ENCODE assay signal across 8 cellular contexts in the genomic region with DNA sequence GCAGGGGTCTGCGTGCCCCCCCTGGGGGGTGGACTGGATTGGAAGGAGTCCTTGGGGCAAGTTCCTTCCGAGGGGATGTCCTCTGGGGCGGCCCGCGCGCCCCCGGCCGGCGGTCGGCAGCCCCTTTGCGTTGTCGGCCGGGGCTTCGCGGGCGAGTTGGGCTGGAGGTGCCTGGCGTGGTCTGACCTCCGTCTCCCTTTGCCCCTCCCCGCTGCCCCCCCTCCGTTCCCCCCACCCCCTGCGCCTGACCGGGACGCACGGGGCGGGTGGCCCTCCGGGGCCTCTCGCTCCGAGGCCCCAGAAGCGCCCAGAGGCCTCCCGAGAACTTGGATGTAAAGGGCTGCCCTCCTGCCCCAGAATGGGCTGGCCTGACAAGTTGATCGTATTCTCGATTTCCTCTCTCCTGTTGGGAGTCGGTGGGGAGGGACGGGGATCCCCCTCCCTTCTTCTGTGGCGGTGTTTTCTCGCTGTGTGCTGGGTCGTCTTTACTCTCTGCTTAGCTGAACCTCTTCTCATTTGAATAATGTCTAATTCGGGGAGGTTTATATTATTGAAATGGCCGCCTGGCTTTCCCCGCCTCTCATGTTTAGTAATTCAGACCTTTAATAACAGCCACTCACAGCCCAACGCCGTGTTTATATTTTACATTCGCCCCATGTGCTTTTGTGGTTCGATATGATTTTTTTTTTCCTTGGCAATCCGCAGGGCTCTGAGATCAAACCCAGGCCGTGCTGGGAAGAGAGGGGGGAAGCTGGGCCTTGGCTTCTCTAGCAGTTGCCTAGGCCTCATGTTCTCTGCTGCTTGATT. TPM values are rescaled to one million over a fixed set of nuclear protein-coding genes. Genes with fewer than 3 reads are reported as not detected.
A peak's percentile ranks its signal among the peaks of the same experiment; 100 is the strongest.
DNase-seq lines count a peak whose midpoint lies in the region; ATAC-seq, FAIRE-seq and TF ChIP-seq lines count a peak whose summit lies in the region.

No MANE protein-coding gene starts in this region.

- ATAC-seq in HG02678 (IDR thresholded peaks at IDR 0.05; ENCODE audit: unreplicated experiment) = peak; percentile 55

- H3K27ac Mint-ChIP-seq in astrocyte (ENCODE audit: unreplicated experiment) = peak overlapping the region; percentile 99

- peak; percentile 24 for DNase-seq in GM12892 (ENCODE audit: insufficient read length)
- DNase-seq in NCI-H1436 (lab: John Stamatoyannopoulos, UW) = peak; percentile 45
- peak; percentile 69 for DNase-seq in T-helper 22 cell (ENCODE audit: low read depth)
- peak; percentile 52 for DNase-seq in astrocyte (ENCODE audit: low read depth)
- peak; percentile 57 to 62 for DNase-seq in hippocampal formation (lab: John Stamatoyannopoulos, UW)
- no peak for DNase-seq in retinal pigment epithelial cell (ENCODE audit: low read depth)
- no peak for DNase-seq in cerebellar nuclear complex (lab: John Stamatoyannopoulos, UW)

- FAIRE-seq in GM12892 (lab: Jason Lieb, UNC) (peak; percentile 97), astrocyte (lab: Jason Lieb, UNC) (no peak)

- TF ChIP-seq CTCF in astrocyte (IDR thresholded peaks at IDR 0.05; ENCODE audit: insufficient read depth, low read depth, low read length) = no peak
- TF ChIP-seq CTCF in retinal pigment epithelial cell (conservative IDR thresholded peaks at IDR 0.05; ENCODE audit: low read depth, low read length) = no peak

- peaks cover 27% of the 10 kb centered on the region for H4K20me1 ChIP-seq in astrocyte (ENCODE audit: insufficient read depth, low read length)

- no peaks in the 10 kb centered on the region for H3K36me3 Mint-ChIP-seq in astrocyte (ENCODE audit: low read depth, unreplicated experiment)

- no peaks in the 10 kb centered on the region for H3K9me3 ChIP-seq in astrocyte (ENCODE audit: insufficient read depth, low read depth, low read length)

- H3K4me3 Mint-ChIP-seq in astrocyte (ENCODE audit: unreplicated experiment) = peak overlapping the region; percentile 96

- peak; percentile 67; the same call in 1 of the 2 replicates for TF ChIP-seq POLR2A in GM12892 (IDR thresholded peaks at IDR 0.05; ENCODE audit: low read depth, low read length)

- H3K4me3 ChIP-seq in astrocyte (ENCODE audit: insufficient read depth, low read depth, low read length) = peak overlapping the region; percentile 64
- peak overlapping the region; percentile 74 for H3K4me3 ChIP-seq in retinal pigment epithelial cell (ENCODE audit: low read length)

- no peaks in the 10 kb centered on the region for H3K27me3 Mint-ChIP-seq in astrocyte (ENCODE audit: low read depth, unreplicated experiment)

- H3K36me3 ChIP-seq in astrocyte (ENCODE audit: insufficient read depth, low read length) = no peaks in the 10 kb centered on the region

- H3K27me3 ChIP-seq in astrocyte (ENCODE audit: insufficient read depth, low read length) = no peaks in the 10 kb centered on the region

- peak overlapping the region; percentile 75 for H2AFZ ChIP-seq in astrocyte (ENCODE audit: low read depth, low read length)

- H3K9me3 Mint-ChIP-seq in astrocyte (ENCODE audit: unreplicated experiment) = no peaks in the 10 kb centered on the region

- peak overlapping the region; percentile 82 for H3K9ac ChIP-seq in astrocyte (ENCODE audit: low read length)

- peak overlapping the region; percentile 60 for H3K27ac ChIP-seq in astrocyte (ENCODE audit: low read depth, low read length)

- H3K4me2 ChIP-seq in astrocyte (ENCODE audit: low read length) = peak overlapping the region; percentile 87

- peaks cover 23% of the 10 kb centered on the region for H3K4me1 Mint-ChIP-seq in astrocyte (ENCODE audit: low read depth, unreplicated experiment)

- peaks cover 50% of the 10 kb centered on the region for H3K79me2 ChIP-seq in astrocyte (ENCODE audit: insufficient read depth, low read length)

- H3K4me1 ChIP-seq in astrocyte (ENCODE audit: insufficient read depth, low read length) = peaks cover 8% of the 10 kb centered on the region

RNA-seq across cellular contexts. Expression of gene POU2F1, which starts 1.3 kb away (rescaled TPM):
- 8.3 TPM for polyA plus RNA-seq in GM12892 (2012; ENCODE audit: missing spikeins)
- total RNA-seq in astrocyte = 21.5 and 21.7 TPM in 2 replicates

Comparison
In these comparisons a context has a peak if more than half of its experiments do, and no peak if none do; other contexts are left out.
1. DNase-seq: peak in GM12892 (single experiment), NCI-H1436 (single experiment), T-helper 22 cell (single experiment), astrocyte (single experiment) and hippocampal formation (2 of 2); none in retinal pigment epithelial cell (single experiment) and cerebellar nuclear complex (0 of 2).